In the genomic region with DNA sequence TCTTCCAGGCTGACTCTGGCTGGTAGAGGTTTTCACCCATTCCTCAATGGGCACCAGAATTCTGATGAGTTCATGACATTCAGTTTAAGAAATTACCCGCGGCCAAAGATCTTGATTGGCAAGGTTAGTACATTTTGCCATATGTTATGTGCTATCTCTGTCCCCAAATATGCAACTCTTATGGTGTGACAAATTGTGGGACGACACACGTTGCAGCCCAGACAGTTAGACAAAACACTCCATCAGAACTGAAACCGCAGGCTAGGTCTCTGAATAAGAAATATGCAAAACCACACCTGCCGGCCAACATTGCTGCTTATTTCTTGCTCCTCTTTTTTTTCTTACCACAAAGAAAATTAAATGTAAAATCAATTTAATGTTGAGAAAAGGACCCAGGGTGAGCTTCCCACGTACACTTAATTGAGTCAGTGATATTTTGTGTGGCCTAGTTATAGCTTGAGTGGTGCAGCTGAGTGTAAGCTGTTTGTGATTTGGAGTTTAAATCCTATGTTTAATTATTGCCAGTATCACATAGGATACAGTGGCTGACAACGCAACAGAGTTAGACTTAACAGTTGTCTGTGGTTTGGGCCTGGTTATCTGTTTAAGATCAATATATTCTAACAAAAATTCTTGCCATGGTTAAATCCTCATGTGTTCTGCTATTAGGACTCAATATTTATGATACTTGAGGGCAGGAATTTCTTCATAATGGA, we compare ENCODE assay signal across 14 cellular contexts. TPM values are rescaled to one million over a fixed set of nuclear protein-coding genes. Genes with fewer than 3 reads are reported as not detected.
DNase-seq lines count a peak whose midpoint lies in the region; ATAC-seq and TF ChIP-seq lines count a peak whose summit lies in the region.
"Had no signal": no experiment of that assay in that cellular context is flagged by ENCODE, and none has a peak within 500 bp of the region (broad histone marks: within the 10 kb centered on the region; RNA-seq: fewer than 3 reads in every experiment).

No MANE protein-coding gene starts in this region.

- H3K27me3 ChIP-seq in suprapubic skin, result no peaks in the 10 kb centered on the region
- H3K27me3 ChIP-seq: neutrophil had no signal

- H3K27ac ChIP-seq in suprapubic skin, result no peak overlapping the region
- H3K27ac ChIP-seq: neutrophil had no signal

- no peak for TF ChIP-seq POLR2A in suprapubic skin (IDR thresholded peaks at IDR 0.05)

- TF ChIP-seq EP300 in suprapubic skin (IDR thresholded peaks at IDR 0.05), result no peak

- no peaks in the 10 kb centered on the region for H3K4me1 ChIP-seq in suprapubic skin

- H3K36me3 ChIP-seq in suprapubic skin, result no peaks in the 10 kb centered on the region
- H3K36me3 ChIP-seq: neutrophil had no signal

- WGBS in suprapubic skin, result 90% methylated on average over 8 of the region's 8 CpGs

- TF ChIP-seq CTCF in suprapubic skin (IDR thresholded peaks at IDR 0.05), result no peak

- no peaks in the 10 kb centered on the region for H3K9me3 ChIP-seq in suprapubic skin
- H3K9me3 ChIP-seq: neutrophil had no signal

- no peak overlapping the region for H3K4me3 ChIP-seq in suprapubic skin

- ATAC-seq in GM19035 (IDR thresholded peaks at IDR 0.05; ENCODE audit: unreplicated experiment) (peak; percentile 92), HG02588 (IDR thresholded peaks at IDR 0.05; ENCODE audit: unreplicated experiment) (peak; percentile 89), HG03439 (IDR thresholded peaks at IDR 0.05; ENCODE audit: unreplicated experiment) (peak; percentile 89), left lobe of liver (no peak)
- ATAC-seq: activated CD8-positive, alpha-beta memory T cell treated with anti-CD3 and anti-CD28 coated beads, Interleukin-2, amount 10 ng/mL, durations not matched to agents 7 days and 5 days had no signal

- DNase-seq in germinal center (ENCODE audit: low spot score) (peak; percentile 34), left lobe of liver (ENCODE audit: low spot score) (no peak), foreskin melanocyte (no peak), suprapubic skin (ENCODE audit: low spot score in 2 of 2) (no peak), GM19238 (ENCODE audit: insufficient read length, low spot score) (no peak)
- DNase-seq: activated CD8-positive, alpha-beta memory T cell treated with anti-CD3 and anti-CD28 coated beads, Interleukin-2, amount 10 ng/mL, durations not matched to agents 7 days and 5 days; islet precursor cell; NCI-H774; stimulated activated CD4-positive, alpha-beta T cell treated with anti-CD3 and anti-CD28 coated beads, Interleukin-15, amount 100 ng/mL, for 24 hours; T-helper 2 cell had no signal

RNA-seq across cellular contexts. Expression of gene LTBP1, which starts 35.7 kb away (rescaled TPM):
- total RNA-seq in left lobe of liver (5.8 TPM), suprapubic skin (10 to 100 TPM in 3 of 4 donors, 1 to 10 TPM in 1; 8.7 to 18.7 (median 13.0) TPM)
